Comparison of ENCODE assay signal across 8 cellular contexts in genomic region chr6:34912715-34913464, GRCh38. TPM values are rescaled to one million over a fixed set of nuclear protein-coding genes. Genes with fewer than 3 reads are reported as not detected.
DNase-seq lines count a peak whose midpoint lies in the region; ATAC-seq and TF ChIP-seq lines count a peak whose summit lies in the region.

No MANE protein-coding gene starts in this region.

- H3K9ac ChIP-seq in MM.1S (ENCODE audit: low read length) = no peak overlapping the region

- peaks cover 14% of the 10 kb centered on the region for H3F3A ChIP-seq in MM.1S (ENCODE audit: insufficient read depth, low read length)

- H3K4me1 ChIP-seq in MM.1S (ENCODE audit: low read length) = peaks cover 24% of the 10 kb centered on the region

- peak overlapping the region; percentile 54; the same call in 1 of the 2 replicates for H3K27ac ChIP-seq in MM.1S (ENCODE audit: low read length)

- peak; percentile 72 for ATAC-seq in GM19043 (IDR thresholded peaks at IDR 0.05; ENCODE audit: low read depth, unreplicated experiment)

- H3K4me3 ChIP-seq in MM.1S (ENCODE audit: low read length) = no peak overlapping the region

- no peaks in the 10 kb centered on the region for H3K9me3 ChIP-seq in MM.1S (replicated peaks; ENCODE audit: insufficient read depth, low read length)

- peaks cover 21% of the 10 kb centered on the region; the same call in 1 of the 2 replicates for H4K20me1 ChIP-seq in MM.1S (ENCODE audit: insufficient read depth, low read length)

- DNase-seq in A172 (ENCODE audit: low spot score) (peak; percentile 71), MM.1S (peak; percentile 80), astrocyte of the hippocampus (ENCODE audit: low read depth, low spot score) (peak; percentile 90), NCI-H1092 treated with DMSO at 0.1 percent for 48 hours (lab: John Stamatoyannopoulos, UW) (no peak), NCI-H146 treated with DMSO at 0.1 percent for 48 hours (lab: John Stamatoyannopoulos, UW; ENCODE audit: unreplicated experiment) (no peak), NCI-H2171 treated with DMSO at 0.1 percent for 48 hours (lab: John Stamatoyannopoulos, UW) (no peak)
- DNase-seq in stimulated activated CD8-positive, alpha-beta memory T cell treated with anti-CD3 and anti-CD28 coated beads, Interleukin-4, amount 100 ng/mL, for 48 hours = peak; percentile 44

- H2AFZ ChIP-seq in MM.1S (ENCODE audit: low read length) = no peak overlapping the region

- H3K9me2 ChIP-seq in MM.1S (replicated peaks; ENCODE audit: insufficient read depth, low read length) = no peaks in the 10 kb centered on the region

- peaks cover 9% of the 10 kb centered on the region for H3K79me2 ChIP-seq in MM.1S (ENCODE audit: low read length)

- no peaks in the 10 kb centered on the region for H3K36me3 ChIP-seq in MM.1S (replicated peaks; ENCODE audit: insufficient read depth, low read length)

- peaks cover 13% of the 10 kb centered on the region for H3K27me3 ChIP-seq in MM.1S (replicated peaks; ENCODE audit: insufficient read depth, low read length)

- peak overlapping the region; percentile 46; the same call in 1 of the 2 replicates for H3K4me2 ChIP-seq in MM.1S (ENCODE audit: low read depth, low read length)

- TF ChIP-seq CTCF in MM.1S (IDR thresholded peaks at IDR 0.05; ENCODE audit: low read length) = no peak

RNA-seq across cellular contexts. Expression of gene ANKS1A, which starts 23.8 kb away (rescaled TPM):
- total RNA-seq in A172 (2014; rRNA removed; shearing (Covaris generic)) = 5.0 and 5.5 TPM in 2 replicates

RNA-seq across cellular contexts. Expression of gene TAF11, which starts 25.0 kb away (rescaled TPM):
- 38.4 and 53.2 TPM in 2 replicates for total RNA-seq in A172 (2014; rRNA removed; shearing (Covaris generic))

Comparison
In these comparisons a context has a peak if more than half of its experiments do, and no peak if none do; other contexts are left out.
1. DNase-seq: peak in A172 (single experiment), MM.1S (single experiment), astrocyte of the hippocampus (single experiment) and stimulated activated CD8-positive, alpha-beta memory T cell treated with anti-CD3 and anti-CD28 coated beads, Interleukin-4, amount 100 ng/mL, for 48 hours (single experiment); none in NCI-H1092 treated with DMSO at 0.1 percent for 48 hours (single experiment), NCI-H146 treated with DMSO at 0.1 percent for 48 hours (single experiment) and NCI-H2171 treated with DMSO at 0.1 percent for 48 hours (single experiment).